In the genomic region with DNA sequence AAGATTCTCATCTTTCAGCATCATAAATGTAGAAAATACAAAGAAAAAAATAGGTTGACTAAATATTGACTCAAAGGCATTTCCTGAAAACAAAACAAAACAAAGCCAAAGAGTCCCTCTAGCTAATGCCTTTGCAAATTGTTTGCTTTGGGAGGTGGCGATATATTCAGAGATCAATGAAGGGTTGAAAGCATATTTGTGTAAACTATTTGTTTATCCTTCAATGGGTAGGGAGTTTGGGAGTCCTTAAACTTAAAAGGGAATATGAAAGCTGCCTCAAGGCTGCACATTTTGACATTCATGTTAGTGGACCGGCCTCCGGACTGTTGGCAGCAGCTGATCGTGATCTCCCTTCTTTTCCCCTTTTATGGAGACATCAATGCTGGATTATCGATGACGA, we compare ENCODE assay signal across 15 cellular contexts.
"Had no signal": no experiment of that assay in that cellular context is flagged by ENCODE, and none has a peak within 500 bp of the region (broad histone marks: within the 10 kb centered on the region; RNA-seq: fewer than 3 reads in every experiment).

No MANE protein-coding gene starts in this region.

- H3K4me1 ChIP-seq: ascending aorta had no signal

- ATAC-seq: activated CD8-positive, alpha-beta T cell treated with anti-CD3 and anti-CD28 coated beads for 36 hours; activated naive CD8-positive, alpha-beta T cell treated with anti-CD3 and anti-CD28 coated beads, Interleukin-2, amount 50 U/mL, for 24 hours; left ventricle myocardium superior; stimulated activated naive B cell treated with anti-CD40 and anti-IgM and Interleukin-4, amounts not matched to agents 10 μg/mL and 1 μg/mL and 100 μg/mL, for 72 hours had no signal

- H3K36me3 ChIP-seq: upper lobe of left lung had no signal

- DNase-seq: activated CD4-positive, alpha-beta T cell treated with anti-CD3 and anti-CD28 coated beads, Interleukin-2, amount 10 ng/mL, durations not matched to agents 24 days and 14 days; activated CD8-positive, alpha-beta T cell treated with anti-CD3 and anti-CD28 coated beads for 36 hours; activated naive CD4-positive, alpha-beta T cell treated with anti-CD3 and anti-CD28 coated beads for 36 hours; activated naive CD8-positive, alpha-beta T cell treated with anti-CD3 and anti-CD28 coated beads, Interleukin-2, amount 50 U/mL, for 24 hours; activated T-cell treated with anti-CD3 and anti-CD28 coated beads, Interleukin-2, amount 50 U/mL, for 24 hours; immature natural killer cell; kidney glomerular epithelial cell; left ventricle myocardium superior; occipital lobe; retina; stimulated activated naive B cell treated with anti-CD40 and anti-IgM and Interleukin-4, amounts not matched to agents 10 μg/mL and 1 μg/mL and 100 μg/mL, for 72 hours; upper lobe of left lung had no signal

- H3K9me3 ChIP-seq: ascending aorta, thoracic aorta, upper lobe of left lung had no signal

- H3K27me3 ChIP-seq: ascending aorta, upper lobe of left lung had no signal

- H3K27ac ChIP-seq: ascending aorta, coronary artery, thoracic aorta, upper lobe of left lung had no signal

- H3K4me3 ChIP-seq: ascending aorta, coronary artery, thoracic aorta, upper lobe of left lung had no signal
